2 cellular contexts compared by ENCODE assay signal in genomic region chr4:16918716-16919115, GRCh38. TPM values are rescaled to one million over a fixed set of nuclear protein-coding genes. Genes with fewer than 3 reads are reported as not detected.
"Had no signal": no experiment of that assay in that cellular context is flagged by ENCODE, and none has a peak within 500 bp of the region (broad histone marks: within the 10 kb centered on the region; RNA-seq: fewer than 3 reads in every experiment).

No MANE protein-coding gene starts in this region.

RNA-seq across cellular contexts. Expression of gene LDB2, which starts 20.3 kb away (rescaled TPM):
- total RNA-seq: HepG2, NCI-H460 had no signal
- polyA plus RNA-seq: HepG2 had no signal
